ENCODE assay signal across 1 cellular context in genomic region chr1:152397474-152397873, GRCh38.
TF ChIP-seq lines count a peak whose summit lies in the region.

No MANE protein-coding gene starts in this region.

TF ChIP-seq in K562, 482 proteins besides CTCF, POLR2A, EP300 and RAD21 (continued from another document):
- TF ChIP-seq GTF3C2 (IDR thresholded peaks at IDR 0.05; ENCODE audit: borderline replicate concordance, extremely low read depth, insufficient read length) = no peak
